In the genomic region with DNA sequence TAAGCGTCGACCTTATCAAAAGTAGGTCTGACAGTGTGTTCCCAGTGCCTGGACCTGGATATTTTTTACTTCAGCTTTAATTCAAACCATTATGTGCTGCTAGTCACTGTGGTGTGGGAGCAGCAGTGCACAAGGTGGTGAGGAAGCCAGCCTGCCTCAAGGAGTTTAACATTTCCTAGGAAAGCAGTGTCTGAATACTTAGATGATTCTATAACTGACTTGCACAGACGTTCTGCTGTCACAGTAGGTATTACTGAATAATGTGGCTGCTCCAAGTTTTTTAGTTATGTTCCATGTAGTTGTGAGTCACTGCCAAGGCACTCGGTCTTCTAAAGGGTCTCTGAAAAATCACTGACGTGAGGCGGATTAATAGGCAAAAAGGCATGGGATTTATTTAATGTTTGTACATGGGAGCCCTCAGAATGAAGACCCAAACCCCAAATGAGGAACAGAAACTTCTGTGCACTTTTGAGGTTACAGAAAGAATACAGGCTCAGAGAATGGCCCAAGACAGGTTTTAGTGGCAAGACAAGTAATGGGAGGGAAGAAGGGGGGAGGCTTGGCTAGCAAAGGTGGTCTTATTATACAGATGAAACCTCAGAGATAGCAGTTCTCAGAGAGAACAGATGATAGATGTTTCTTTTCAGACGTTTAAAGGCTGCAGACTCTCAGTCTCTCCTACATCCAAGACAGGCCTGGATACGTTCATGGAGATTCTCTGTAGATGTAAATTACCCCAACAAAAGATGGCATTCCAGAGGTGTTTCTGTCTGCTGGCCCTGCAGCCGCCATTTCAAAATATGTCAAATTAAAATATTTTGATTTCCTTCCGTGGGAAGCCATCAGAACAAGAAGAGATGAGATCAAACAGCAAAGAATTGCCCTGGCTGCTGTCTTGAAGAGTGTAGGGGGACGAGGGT, we compare ENCODE assay signal across 17 cellular contexts.
DNase-seq lines count a peak whose midpoint lies in the region; ATAC-seq and TF ChIP-seq lines count a peak whose summit lies in the region.
"Had no signal": no experiment of that assay in that cellular context is flagged by ENCODE, and none has a peak within 500 bp of the region (broad histone marks: within the 10 kb centered on the region; RNA-seq: fewer than 3 reads in every experiment).

No MANE protein-coding gene starts in this region.

- H3K9me3 ChIP-seq in NT2/D1 (ENCODE audit: insufficient read depth, low read length), result peaks cover 16% of the 10 kb centered on the region
- peaks cover 13% of the 10 kb centered on the region; the same call in 1 of the 2 replicates for H3K9me3 ChIP-seq in iPS-20b (ENCODE audit: insufficient read depth, low read depth, low read length)
- peaks cover 0 to 16% of the 10 kb centered on the region in 2 donors for H3K9me3 ChIP-seq in ascending aorta
- peaks cover 0 to 15% of the 10 kb centered on the region in 2 donors for H3K9me3 ChIP-seq in left lung
- H3K9me3 ChIP-seq in aorta (ENCODE audit: control insufficient read depth, low read length), result no peaks in the 10 kb centered on the region
- H3K9me3 ChIP-seq: vagina had no signal

- H3K36me3 ChIP-seq in NT2/D1 (ENCODE audit: insufficient read depth, insufficient read length, low read length) (no peaks in the 10 kb centered on the region), iPS-20b (ENCODE audit: insufficient read depth, low read depth, low read length) (no peaks in the 10 kb centered on the region), ascending aorta (no peaks in the 10 kb centered on the region), left lung (no peaks in the 10 kb centered on the region), aorta (ENCODE audit: control insufficient read depth in 1 of 2, insufficient read depth in 2 of 2, low read length in 1 of 2) (no peaks in the 10 kb centered on the region)
- H3K36me3 ChIP-seq: vagina had no signal

- H3K9ac ChIP-seq in NT2/D1 (ENCODE audit: insufficient read length, low read depth), result no peak overlapping the region
- no peak overlapping the region; the same call in 1 of the 2 replicates for H3K9ac ChIP-seq in iPS-20b (ENCODE audit: low read depth, low read length)

- H3K4me3 ChIP-seq in GM12865 (ENCODE audit: low read depth, low read length), result no peak overlapping the region
- H3K4me3 ChIP-seq in NT2/D1 (ENCODE audit: insufficient read length, low read depth), result no peak overlapping the region
- 0 out of 2 replicates have a peak overlapping the region, but pooled peaks have one; percentile 7 for H3K4me3 ChIP-seq in iPS-20b (ENCODE audit: low read length)
- no peak overlapping the region for H3K4me3 ChIP-seq in ascending aorta
- no peak overlapping the region for H3K4me3 ChIP-seq in left lung
- no peak overlapping the region for H3K4me3 ChIP-seq in aorta (ENCODE audit: low read length in 2 of 2)
- H3K4me3 ChIP-seq: vagina had no signal

- 63 to 67% methylated on average over 11 of the region's 11 CpGs for WGBS in aorta, 2 donors

- intact Hi-C loops in ascending aorta (cut with DNase I), result no loop called here
- intact Hi-C loops in left lung (cut with DNase I), result no loop called here
- intact Hi-C loops in aorta (cut with DNase I), result no loop called here

- H3K27ac ChIP-seq in iPS-20b (ENCODE audit: low read length) (peak overlapping the region; percentile 43), ascending aorta (no peak overlapping the region), left lung (no peak overlapping the region), aorta (ENCODE audit: low read depth in 1 of 2, low read length in 2 of 2) (no peak overlapping the region)
- H3K27ac ChIP-seq: RWPE1, vagina had no signal

- ATAC-seq in HG02870 (IDR thresholded peaks at IDR 0.05; ENCODE audit: unreplicated experiment), result peak; percentile 79
- ATAC-seq in left lung, result no peak
- no peak for ATAC-seq in aorta (ENCODE audit: low FRiP score)
- no peak for ATAC-seq in HG03135 (IDR thresholded peaks at IDR 0.05; ENCODE audit: unreplicated experiment)
- ATAC-seq: activated naive CD8-positive, alpha-beta T cell treated with anti-CD3 and anti-CD28 coated beads, Interleukin-2, amount 50 U/mL, for 24 hours; activated T-cell treated with anti-CD3 and anti-CD28 coated beads, Interleukin-2, amount 50 U/mL, for 4 hours had no signal

- no peaks in the 10 kb centered on the region for H3K27me3 ChIP-seq in NT2/D1 (ENCODE audit: insufficient read depth, insufficient read length)
- no peaks in the 10 kb centered on the region for H3K27me3 ChIP-seq in iPS-20b (ENCODE audit: insufficient read depth, low read length)
- no peaks in the 10 kb centered on the region for H3K27me3 ChIP-seq in ascending aorta
- no peaks in the 10 kb centered on the region for H3K27me3 ChIP-seq in left lung
- H3K27me3 ChIP-seq in aorta (ENCODE audit: control insufficient read depth in 1 of 2, insufficient read depth in 2 of 2, low read length in 1 of 2), result no peaks in the 10 kb centered on the region
- H3K27me3 ChIP-seq: vagina had no signal

- H3K4me1 ChIP-seq in NT2/D1 (ENCODE audit: insufficient read depth, insufficient read length), result no peaks in the 10 kb centered on the region
- H3K4me1 ChIP-seq in iPS-20b (ENCODE audit: insufficient read depth, low read length), result peaks cover 12% of the 10 kb centered on the region
- H3K4me1 ChIP-seq in ascending aorta, result no peaks in the 10 kb centered on the region
- no peaks in the 10 kb centered on the region for H3K4me1 ChIP-seq in left lung
- H3K4me1 ChIP-seq in aorta (ENCODE audit: control insufficient read depth in 1 of 2, insufficient read depth in 2 of 2, low read length in 2 of 2), result peaks cover 0 to 3% of the 10 kb centered on the region in 2 donors
- H3K4me1 ChIP-seq: vagina had no signal

- TF ChIP-seq CTCF in GM12865 (IDR thresholded peaks at IDR 0.05; ENCODE audit: insufficient read depth, low read depth, low read length, missing control alignments) (no peak), ascending aorta (IDR thresholded peaks at IDR 0.05) (no peak), left lung (IDR thresholded peaks at IDR 0.05) (no peak)

- peak; percentile 2 for DNase-seq in GM12865 (ENCODE audit: low read depth)
- peak; percentile 30 for DNase-seq in NT2/D1 (ENCODE audit: low read depth, low spot score)
- DNase-seq in ascending aorta (ENCODE audit: low spot score in 2 of 2), result no peak
- DNase-seq in left lung, result no peak
- no peak for DNase-seq in aorta
- DNase-seq: activated CD4-positive, alpha-beta T cell treated with anti-CD3 and anti-CD28 coated beads, Interleukin-2, amount 10 ng/mL, durations not matched to agents 24 days and 14 days; activated naive CD8-positive, alpha-beta T cell treated with anti-CD3 and anti-CD28 coated beads, Interleukin-2, amount 50 U/mL, for 24 hours; activated T-cell treated with anti-CD3 and anti-CD28 coated beads, Interleukin-2, amount 50 U/mL, for 4 hours; NCI-H1105; NCI-H446 treated with DMSO at 0.1 percent for 48 hours; nucleus accumbens; stimulated activated naive CD4-positive, alpha-beta T cell treated with Interleukin-2 at 50 U/mL for 16 hours had no signal

Comparison
In these comparisons a context has a peak if more than half of its experiments do, and no peak if none do; other contexts are left out.
1. DNase-seq: peak in GM12865 (single experiment) and NT2/D1 (single experiment); none in ascending aorta (0 of 2), left lung (0 of 2) and aorta (0 of 2).